ENCODE assay signal across 22 cellular contexts in genomic region chr13:80571346-80572307, GRCh38.
"Had no signal": no experiment of that assay in that cellular context is flagged by ENCODE, and none has a peak within 500 bp of the region (broad histone marks: within the 10 kb centered on the region; RNA-seq: fewer than 3 reads in every experiment).

No MANE protein-coding gene starts in this region.

- H3K4me3 Mint-ChIP-seq: activated B cell treated with CpG ODN at 0.5 μM for 24 hours; activated naive CD8-positive, alpha-beta T cell treated with anti-CD3 and anti-CD28 coated beads for 36 hours; immature natural killer cell; naive thymus-derived CD8-positive, alpha-beta T cell; stimulated activated naive B cell treated with anti-CD40 and anti-IgM and Interleukin-4, amounts not matched to agents 10 μg/mL and 1 μg/mL and 100 μg/mL, for 72 hours had no signal

- DNase-seq: activated B cell treated with CpG ODN at 0.5 μM for 24 hours; activated CD4-positive, alpha-beta T cell treated with anti-CD3 and anti-CD28 coated beads for 48 hours; activated naive CD8-positive, alpha-beta T cell treated with anti-CD3 and anti-CD28 coated beads for 36 hours; amygdala; body of pancreas; central memory CD4-positive, alpha-beta T cell; cortex of kidney; effector CD4-positive, alpha-beta T cell; foreskin fibroblast; immature natural killer cell; left colon; mucosa of descending colon; naive thymus-derived CD8-positive, alpha-beta T cell; stimulated activated CD4-positive, alpha-beta T cell treated with anti-CD3 and anti-CD28 coated beads, Interleukin-15, amount 100 ng/mL, for 24 hours; stimulated activated CD4-positive, alpha-beta T cell treated with anti-CD3 and anti-CD28 coated beads, Interleukin-4, amount 100 ng/mL, for 1 hour; stimulated activated naive B cell treated with anti-CD40 and anti-IgM and Interleukin-4, amounts not matched to agents 10 μg/mL and 1 μg/mL and 100 μg/mL, for 72 hours; substantia nigra had no signal

- H3K27ac Mint-ChIP-seq: activated B cell treated with CpG ODN at 0.5 μM for 24 hours; activated naive CD8-positive, alpha-beta T cell treated with anti-CD3 and anti-CD28 coated beads for 36 hours; immature natural killer cell; naive thymus-derived CD8-positive, alpha-beta T cell; stimulated activated naive B cell treated with anti-CD40 and anti-IgM and Interleukin-4, amounts not matched to agents 10 μg/mL and 1 μg/mL and 100 μg/mL, for 72 hours had no signal

- ATAC-seq: body of pancreas; left colon; mucosa of descending colon; naive thymus-derived CD8-positive, alpha-beta T cell; stimulated activated naive B cell treated with anti-CD40 and anti-IgM and Interleukin-4, amounts not matched to agents 10 μg/mL and 1 μg/mL and 100 μg/mL, for 72 hours had no signal

- H3K27me3 ChIP-seq: body of pancreas, neutrophil, tibial nerve, vagina had no signal

- H3K36me3 Mint-ChIP-seq: activated naive CD8-positive, alpha-beta T cell treated with anti-CD3 and anti-CD28 coated beads for 36 hours; naive thymus-derived CD8-positive, alpha-beta T cell; stimulated activated naive B cell treated with anti-CD40 and anti-IgM and Interleukin-4, amounts not matched to agents 10 μg/mL and 1 μg/mL and 100 μg/mL, for 72 hours had no signal

- H3K9me3 ChIP-seq: body of pancreas, mucosa of descending colon, neutrophil, tibial nerve, vagina had no signal

- H3K4me3 ChIP-seq: body of pancreas, mucosa of descending colon, skin epidermis, tibial nerve, vagina had no signal

- H3K27me3 Mint-ChIP-seq: activated B cell treated with CpG ODN at 0.5 μM for 24 hours; activated naive CD8-positive, alpha-beta T cell treated with anti-CD3 and anti-CD28 coated beads for 36 hours; stimulated activated naive B cell treated with anti-CD40 and anti-IgM and Interleukin-4, amounts not matched to agents 10 μg/mL and 1 μg/mL and 100 μg/mL, for 72 hours had no signal

- H3K36me3 ChIP-seq: neutrophil, tibial nerve, vagina had no signal

- H3K9me3 Mint-ChIP-seq: activated B cell treated with CpG ODN at 0.5 μM for 24 hours; activated naive CD8-positive, alpha-beta T cell treated with anti-CD3 and anti-CD28 coated beads for 36 hours; immature natural killer cell; stimulated activated naive B cell treated with anti-CD40 and anti-IgM and Interleukin-4, amounts not matched to agents 10 μg/mL and 1 μg/mL and 100 μg/mL, for 72 hours had no signal

- H3K4me1 ChIP-seq: body of pancreas, parathyroid adenoma, tibial nerve had no signal

- H3K4me1 Mint-ChIP-seq: activated B cell treated with CpG ODN at 0.5 μM for 24 hours; activated naive CD8-positive, alpha-beta T cell treated with anti-CD3 and anti-CD28 coated beads for 36 hours; naive thymus-derived CD8-positive, alpha-beta T cell; stimulated activated naive B cell treated with anti-CD40 and anti-IgM and Interleukin-4, amounts not matched to agents 10 μg/mL and 1 μg/mL and 100 μg/mL, for 72 hours had no signal

- H3K27ac ChIP-seq: body of pancreas, neutrophil, parathyroid adenoma, skin epidermis, tibial nerve, vagina had no signal
